18 cellular contexts compared by ENCODE assay signal in genomic region chr15:101780225-101780624, GRCh38. TPM values are rescaled to one million over a fixed set of nuclear protein-coding genes. Genes with fewer than 3 reads are reported as not detected.
DNase-seq lines count a peak whose midpoint lies in the region; TF ChIP-seq lines count a peak whose summit lies in the region.
"Not testable (repeated sequence)": the region's sequence is repeated elsewhere in the genome, so short reads cannot be mapped to it uniquely, and the experiment has no call there.
"Had no signal": no experiment of that assay in that cellular context is flagged by ENCODE, and none has a peak within 500 bp of the region (broad histone marks: within the 10 kb centered on the region; RNA-seq: fewer than 3 reads in every experiment).

No MANE protein-coding gene starts in this region.

- WGBS in mesenchymal stem cell = no CpG with 5 or more reads among the region's 1 CpG

- not testable (repeated sequence) for H3K4me1 ChIP-seq in mesenchymal stem cell (ENCODE audit: control insufficient read depth, insufficient read depth, low read depth, low read length)

- not testable (repeated sequence) for H3K23ac ChIP-seq in mesenchymal stem cell (ENCODE audit: low read length in 2 of 2)

- H3K36me3 Mint-ChIP-seq in MCF 10A (ENCODE audit: insufficient read depth, unreplicated experiment) = not testable (repeated sequence)

- H3K9me3 Mint-ChIP-seq in MCF 10A (ENCODE audit: unreplicated experiment) = not testable (repeated sequence)

- DNase-seq in EH (ENCODE audit: low read depth) (peak; percentile 37), LHCN-M2 (ENCODE audit: low read depth) (peak; percentile 61), NCI-H345 (lab: John Stamatoyannopoulos, UW) (peak; percentile 15), MCF 10A (ENCODE audit: unreplicated experiment) (peak; percentile 22), fibroblast of mammary gland (ENCODE audit: low read depth) (peak; percentile 47), mesenchymal stem cell (peak; percentile 20)

- not testable (repeated sequence) for H2AFZ ChIP-seq in mesenchymal stem cell (ENCODE audit: low read depth, low read length)

- H3K27me3 Mint-ChIP-seq in MCF 10A (ENCODE audit: insufficient read depth, unreplicated experiment) = peaks cover 84% of the 10 kb centered on the region

- not testable (repeated sequence) for H3K4me2 ChIP-seq in mesenchymal stem cell (ENCODE audit: low read length, poor library complexity, severe bottlenecking)

- H4K8ac ChIP-seq in mesenchymal stem cell (ENCODE audit: low read length) = not testable (repeated sequence)

- H3K4me1 Mint-ChIP-seq in MCF 10A (ENCODE audit: insufficient read depth, unreplicated experiment) = not testable (repeated sequence)

- not testable (repeated sequence) for BruUV-seq in MCF 10A (replicated peaks; lab: Mats Ljungman, UMichigan)

- H3K79me1 ChIP-seq in mesenchymal stem cell (replicated peaks; ENCODE audit: low read length, poor library complexity, severe bottlenecking) = not testable (repeated sequence)

- H3K14ac ChIP-seq in mesenchymal stem cell (ENCODE audit: low read length in 2 of 2) = not testable (repeated sequence)

- H3K4me3 ChIP-seq in fibroblast of mammary gland (ENCODE audit: control insufficient read depth, low read depth, low read length); mesenchymal stem cell (ENCODE audit: insufficient read depth in 1 of 2, low read depth in 1 of 2, low read length in 2 of 2): not testable (repeated sequence)

- H3K27me3 ChIP-seq in mesenchymal stem cell (ENCODE audit: control insufficient read depth in 1 of 2, insufficient read depth in 1 of 2, low read length in 2 of 2) = peaks cover 0 to 24% of the 10 kb centered on the region in 2 experiments

- H2BK15ac ChIP-seq in mesenchymal stem cell (ENCODE audit: low read depth, poor library complexity, severe bottlenecking) = not testable (repeated sequence)

- peak overlapping the region; percentile 6; the same call in 1 of the 2 replicates for H3K27ac ChIP-seq in VCaP
- not testable (repeated sequence) for H3K27ac ChIP-seq in mesenchymal stem cell (ENCODE audit: low read length, poor library complexity, severe bottlenecking)

- POLR2A ChIA-PET in MCF 10A (lab: Yijun Ruan, JAX) = not testable (repeated sequence)

- H2AK5ac ChIP-seq in mesenchymal stem cell (ENCODE audit: low read length, severe bottlenecking) = not testable (repeated sequence)

- intact Hi-C loops in MCF 10A (cut with micrococcal nuclease) = not testable (repeated sequence)

- H3K9ac ChIP-seq in mesenchymal stem cell (ENCODE audit: low read length) = not testable (repeated sequence)

- not testable (repeated sequence) for H2BK120ac ChIP-seq in mesenchymal stem cell (ENCODE audit: low read depth, low read length)

- CTCF ChIA-PET in MCF 10A (lab: Yijun Ruan, JAX) = not testable (repeated sequence)

- H3K27ac Mint-ChIP-seq in MCF 10A (ENCODE audit: low read depth, unreplicated experiment) = not testable (repeated sequence)

- H2BK5ac ChIP-seq in mesenchymal stem cell (ENCODE audit: low read depth, low read length, poor library complexity, severe bottlenecking) = not testable (repeated sequence)

- H4K91ac ChIP-seq in mesenchymal stem cell (ENCODE audit: low read length) = not testable (repeated sequence)

- H3K36me3 ChIP-seq in mesenchymal stem cell (ENCODE audit: control insufficient read depth in 1 of 2, insufficient read depth in 2 of 2, low read depth in 1 of 2, low read length in 2 of 2) = not testable (repeated sequence)

- not testable (repeated sequence) for H2BK12ac ChIP-seq in mesenchymal stem cell (ENCODE audit: low read length in 2 of 2)

- not testable (repeated sequence) for TF ChIP-seq CTCF in VCaP (conservative IDR thresholded peaks at IDR 0.05); MCF 10A (IDR thresholded peaks at IDR 0.05; ENCODE audit: unreplicated experiment); fibroblast of mammary gland (conservative IDR thresholded peaks at IDR 0.05; ENCODE audit: control insufficient read depth, insufficient read depth, low read depth, low read length)

- not testable (repeated sequence) for H3K4ac ChIP-seq in mesenchymal stem cell (ENCODE audit: low read depth in 1 of 2, low read length in 2 of 2)

- H3K18ac ChIP-seq in mesenchymal stem cell (ENCODE audit: low read depth in 1 of 2, low read length in 2 of 2) = not testable (repeated sequence)

- not testable (repeated sequence) for H3K4me3 Mint-ChIP-seq in MCF 10A (ENCODE audit: unreplicated experiment)

- H3K9me3 ChIP-seq in mesenchymal stem cell (ENCODE audit: control insufficient read depth, low read length) = not testable (repeated sequence)

RNA-seq across cellular contexts. Expression of gene OR4F6, which starts 23.1 kb away (rescaled TPM):
- total RNA-seq in LHCN-M2 (2014; rRNA removed) (not detected in 2 replicates), MCF 10A (2022) (not detected in 2 replicates)
- polyA plus RNA-seq in LHCN-M2 (2012) = not detected
- polyA plus RNA-seq in mesenchymal stem cell (2013, experiment 1 of 2) = not detected
- not detected for polyA plus RNA-seq in mesenchymal stem cell (2013, experiment 2 of 2)
- total RNA-seq: activated CD8-positive, alpha-beta T cell treated with anti-CD3 and anti-CD28 coated beads, Interleukin-2, amount 10 ng/mL, durations not matched to agents 7 days and 5 days; cardiac muscle cell; epithelial cell of proximal tubule; gastrocnemius medialis; left cardiac atrium; lung; osteoblast; Peyer's patch; skeletal muscle tissue; suprapubic skin; upper lobe of left lung had no signal
- polyA plus RNA-seq: cardiac muscle cell, lung had no signal

RNA-seq across cellular contexts. Expression of gene OR4F15, which starts 31.8 kb away (rescaled TPM):
- total RNA-seq in LHCN-M2 (2014; rRNA removed) = not detected in 2 replicates
- not detected for polyA plus RNA-seq in LHCN-M2 (2012)
- not detected in 2 replicates for total RNA-seq in MCF 10A (2022)
- not detected for polyA plus RNA-seq in mesenchymal stem cell (2013, experiment 1 of 2)
- not detected for polyA plus RNA-seq in mesenchymal stem cell (2013, experiment 2 of 2)
- total RNA-seq: activated CD8-positive, alpha-beta T cell treated with anti-CD3 and anti-CD28 coated beads, Interleukin-2, amount 10 ng/mL, durations not matched to agents 7 days and 5 days; cardiac muscle cell; epithelial cell of proximal tubule; gastrocnemius medialis; left cardiac atrium; lung; osteoblast; Peyer's patch; skeletal muscle tissue; upper lobe of left lung had no signal
- polyA plus RNA-seq: cardiac muscle cell, lung had no signal

RNA-seq across cellular contexts. Expression of gene TARS3, which starts 56.0 kb away (rescaled TPM):
- 7.4 and 9.5 TPM in 2 replicates for total RNA-seq in LHCN-M2 (2014; rRNA removed)
- 4.5 TPM for polyA plus RNA-seq in LHCN-M2 (2012)
- total RNA-seq in MCF 10A (2022) = 5.0 and 7.2 TPM in 2 replicates
- 9.7 TPM for polyA plus RNA-seq in mesenchymal stem cell (2013, experiment 1 of 2)
- 8.9 TPM for polyA plus RNA-seq in mesenchymal stem cell (2013, experiment 2 of 2)
